Comparison of ENCODE assay signal across 8 cellular contexts in the genomic region with DNA sequence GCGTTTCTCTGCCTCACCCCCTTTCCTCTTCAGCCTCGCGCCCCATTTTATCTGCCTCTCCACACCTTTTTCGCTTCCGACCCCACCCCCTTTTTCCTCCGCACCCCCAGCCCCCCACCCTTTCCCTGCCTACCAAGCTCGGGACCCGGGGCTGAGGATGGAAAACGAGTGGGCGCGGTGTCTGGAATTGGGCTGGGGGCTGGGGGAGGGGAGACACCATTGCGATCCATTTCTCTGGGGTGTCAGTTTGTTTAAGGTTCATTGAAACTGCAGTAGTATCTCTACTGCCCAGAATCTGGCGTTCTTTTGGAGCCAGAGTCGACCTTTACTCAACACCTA. TPM values are rescaled to one million over a fixed set of nuclear protein-coding genes. Genes with fewer than 3 reads are reported as not detected.
DNase-seq lines count a peak whose midpoint lies in the region; ATAC-seq, FAIRE-seq and TF ChIP-seq lines count a peak whose summit lies in the region.

No MANE protein-coding gene starts in this region.

- H3K9me3 Mint-ChIP-seq in CD4-positive, alpha-beta memory T cell = no peaks in the 10 kb centered on the region
- peaks cover 10% of the 10 kb centered on the region for H3K9me3 Mint-ChIP-seq in neural progenitor cell

- H3K27me3 Mint-ChIP-seq in CD4-positive, alpha-beta memory T cell = no peaks in the 10 kb centered on the region
- H3K27me3 Mint-ChIP-seq in neural progenitor cell (ENCODE audit: insufficient read depth, low read depth) = peaks cover 3% of the 10 kb centered on the region

- dilution Hi-C loops in endothelial cell of umbilical vein (cut with MboI; ENCODE audit: extremely low pct_ligation_motif_present, low sequenced_read_pairs) = no loop called here

- peaks cover 0 to 14% of the 10 kb centered on the region in 2 donors for H3K36me3 Mint-ChIP-seq in CD4-positive, alpha-beta memory T cell
- H3K36me3 Mint-ChIP-seq in neural progenitor cell = peaks cover 2% of the 10 kb centered on the region

- peak overlapping the region; percentile 89 to 94 (median 92) for H3K4me3 Mint-ChIP-seq in CD4-positive, alpha-beta memory T cell
- H3K4me3 Mint-ChIP-seq in neural progenitor cell = peak overlapping the region; percentile 92

- POLR2A ChIA-PET in CD4-positive, alpha-beta memory T cell (lab: Charles Lee; ENCODE audit: partially characterized antibody) = interaction anchor here (0.8 to 1.4 kb wide), 2 partner anchors 10 to 12 kb away, joined by 3 to 6 read pairs; a partner anchor contains a TSS
- POLR2A ChIA-PET in endothelial cell of umbilical vein (lab: Charles Lee) = no interaction called here

- H3K4me3 ChIP-seq in CD4-positive, alpha-beta memory T cell (ENCODE audit: low read length in 2 of 2) = peak overlapping the region; percentile 47 to 80
- peak overlapping the region; percentile 98 for H3K4me3 ChIP-seq in OCI-LY3 (ENCODE audit: low read length)
- H3K4me3 ChIP-seq in endothelial cell of umbilical vein (replicated peaks in 1 of 3; ENCODE audit: insufficient read depth in 1 of 3, low read depth in 1 of 3, low read length in 3 of 3) = peak overlapping the region; percentile 71 to 90 (median 76)
- peak overlapping the region; percentile 66 for H3K4me3 ChIP-seq in neural progenitor cell

- peak overlapping the region; percentile 92 for H3K4me2 ChIP-seq in OCI-LY3 (ENCODE audit: low read length)
- peak overlapping the region; percentile 81 for H3K4me2 ChIP-seq in endothelial cell of umbilical vein (ENCODE audit: insufficient read depth, low read length)
- H3K4me2 ChIP-seq in neural progenitor cell = peak overlapping the region; percentile 75

- H3K9ac ChIP-seq in OCI-LY3 (ENCODE audit: low read length) = peak overlapping the region; percentile 92
- peak overlapping the region; percentile 83 for H3K9ac ChIP-seq in endothelial cell of umbilical vein (replicated peaks; ENCODE audit: extremely low read depth, insufficient read depth, low read length)
- no peak overlapping the region for H3K9ac ChIP-seq in neural progenitor cell

- H3K79me2 ChIP-seq in OCI-LY3 (ENCODE audit: low read length) (peaks cover 23% of the 10 kb centered on the region), endothelial cell of umbilical vein (ENCODE audit: control insufficient read depth, insufficient read depth, low read length) (peaks cover 10% of the 10 kb centered on the region), neural progenitor cell (ENCODE audit: low read depth) (peaks cover 48% of the 10 kb centered on the region)

- peaks cover 30 to 83% (median 51%) of the 10 kb centered on the region in 4 donors for H3K4me1 Mint-ChIP-seq in CD4-positive, alpha-beta memory T cell
- peaks cover 11% of the 10 kb centered on the region for H3K4me1 Mint-ChIP-seq in neural progenitor cell

- H3K27ac ChIP-seq in CD4-positive, alpha-beta memory T cell (ENCODE audit: low read depth, low read length) = peak overlapping the region; percentile 67
- H3K27ac ChIP-seq in OCI-LY3 (ENCODE audit: low read length) = no peak overlapping the region
- no peak overlapping the region for H3K27ac ChIP-seq in endothelial cell of umbilical vein (ENCODE audit: insufficient read depth, low read depth, low read length)
- H3K27ac ChIP-seq in neural progenitor cell = no peak overlapping the region
- no peak overlapping the region for H3K27ac ChIP-seq in foreskin keratinocyte

- peaks cover 49% of the 10 kb centered on the region for H3K4me1 ChIP-seq in CD4-positive, alpha-beta memory T cell (ENCODE audit: insufficient read depth, low read length)
- H3K4me1 ChIP-seq in OCI-LY3 (ENCODE audit: low read length) (peaks cover 14% of the 10 kb centered on the region), endothelial cell of umbilical vein (ENCODE audit: control insufficient read depth, extremely low read depth, insufficient read depth, low read length) (peaks cover 6% of the 10 kb centered on the region), neural progenitor cell (no peaks in the 10 kb centered on the region), foreskin keratinocyte (no peaks in the 10 kb centered on the region)

- H2AFZ ChIP-seq in OCI-LY3 (ENCODE audit: low read depth, low read length) (no peak overlapping the region; the same call in 1 of the 2 replicates), endothelial cell of umbilical vein (ENCODE audit: low read depth, low read length) (peak overlapping the region; percentile 80), neural progenitor cell (replicated peaks) (peak overlapping the region; percentile 57)

- DNase-seq in CD4-positive, alpha-beta memory T cell = peak in 2 of 5 donors; percentile 2 to 8
- DNase-seq in endothelial cell of umbilical vein (ENCODE audit: low read depth, low spot score) (no peak), neural progenitor cell (ENCODE audit: low spot score) (peak; percentile 20), NCI-H187 treated with DMSO at 0.1 percent for 48 hours (lab: John Stamatoyannopoulos, UW) (no peak), T1000 (lab: John Stamatoyannopoulos, UW) (no peak), foreskin keratinocyte (no peak)

- H3K9me1 ChIP-seq in endothelial cell of umbilical vein (replicated peaks; ENCODE audit: control insufficient read depth, extremely low read depth, insufficient read depth, low read length) = no peaks in the 10 kb centered on the region

- FAIRE-seq in endothelial cell of umbilical vein (lab: Jason Lieb, UNC) = no peak

- no peaks in the 10 kb centered on the region for H3K9me3 ChIP-seq in CD4-positive, alpha-beta memory T cell (ENCODE audit: control insufficient read depth in 1 of 2, low read length in 2 of 2)
- no peaks in the 10 kb centered on the region for H3K9me3 ChIP-seq in OCI-LY3 (ENCODE audit: insufficient read depth, low read length)
- H3K9me3 ChIP-seq in endothelial cell of umbilical vein (replicated peaks; ENCODE audit: control insufficient read depth, insufficient read depth, low read length) = no peaks in the 10 kb centered on the region
- no peaks in the 10 kb centered on the region for H3K9me3 ChIP-seq in neural progenitor cell (ENCODE audit: low read depth)

- no peaks in the 10 kb centered on the region for H3F3A ChIP-seq in neural progenitor cell (ENCODE audit: low read depth)

- H3K27ac Mint-ChIP-seq in CD4-positive, alpha-beta memory T cell = peak overlapping the region; percentile 87 to 93 (median 91)
- H3K27ac Mint-ChIP-seq in neural progenitor cell = no peak overlapping the region

- CTCF ChIA-PET in CD4-positive, alpha-beta memory T cell (lab: Charles Lee; ENCODE audit: partially characterized antibody) = no interaction called here
- CTCF ChIA-PET in endothelial cell of umbilical vein (lab: Charles Lee) = no interaction called here

- intact Hi-C loops in CD4-positive, alpha-beta memory T cell (cut with micrococcal nuclease) = loop anchor here (1.0 to 5.0 kb wide), 3 partner anchors 12 to 511 kb away; a partner anchor contains a TSS
- intact Hi-C loops in endothelial cell of umbilical vein (cut with micrococcal nuclease) = no loop called here

- H3K36me3 ChIP-seq in CD4-positive, alpha-beta memory T cell (ENCODE audit: insufficient read depth, low read length) = no peaks in the 10 kb centered on the region
- H3K36me3 ChIP-seq in OCI-LY3 (replicated peaks; ENCODE audit: low read depth, low read length) (no peaks in the 10 kb centered on the region), endothelial cell of umbilical vein (ENCODE audit: control insufficient read depth in 2 of 2, extremely low read depth in 1 of 2, insufficient read depth in 2 of 2, low read length in 2 of 2) (no peaks in the 10 kb centered on the region), neural progenitor cell (no peaks in the 10 kb centered on the region)

- no TSS peak for BruUV-seq in endothelial cell of umbilical vein (replicated peaks; lab: Mats Ljungman, UMichigan)

- no peaks in the 10 kb centered on the region for H3K27me3 ChIP-seq in CD4-positive, alpha-beta memory T cell (ENCODE audit: insufficient read depth, low read length)
- H3K27me3 ChIP-seq in OCI-LY3 (ENCODE audit: low read depth, low read length) (no peaks in the 10 kb centered on the region), endothelial cell of umbilical vein (ENCODE audit: control insufficient read depth in 2 of 2, insufficient read depth in 2 of 2, low read length in 2 of 2) (no peaks in the 10 kb centered on the region), neural progenitor cell (no peaks in the 10 kb centered on the region), foreskin keratinocyte (no peaks in the 10 kb centered on the region)

- TF ChIP-seq POLR2A in endothelial cell of umbilical vein (IDR thresholded peaks at IDR 0.05; ENCODE audit: low read depth, low read length) = no peak

- H4K20me1 ChIP-seq in OCI-LY3 (ENCODE audit: insufficient read depth, low read length) (no peaks in the 10 kb centered on the region), endothelial cell of umbilical vein (replicated peaks; ENCODE audit: control insufficient read depth, extremely low read depth, insufficient read depth, low read length) (no peaks in the 10 kb centered on the region), neural progenitor cell (ENCODE audit: low read depth) (no peaks in the 10 kb centered on the region)

- no peak for ATAC-seq in HG03520 (IDR thresholded peaks at IDR 0.05; ENCODE audit: unreplicated experiment)
- no peak for ATAC-seq in foreskin keratinocyte

- no peak for TF ChIP-seq CTCF in OCI-LY3 (IDR thresholded peaks at IDR 0.05; ENCODE audit: low read depth, low read length)
- TF ChIP-seq CTCF in endothelial cell of umbilical vein (IDR thresholded peaks at IDR 0.05; ENCODE audit: extremely low read depth in 1 of 2, insufficient read depth in 1 of 2, low read depth in 1 of 2, low read length in 2 of 2) = no peak
- no peak for TF ChIP-seq CTCF in neural progenitor cell (IDR thresholded peaks at IDR 0.05)
- no peak for TF ChIP-seq CTCF in foreskin keratinocyte (conservative IDR thresholded peaks at IDR 0.05)

RNA-seq across cellular contexts. Expression of a gene that starts 0.7 kb away (rescaled TPM):
- 10 to 100 TPM; 20.5 to 24.3 TPM for total RNA-seq in CD4-positive, alpha-beta memory T cell
- polyA plus RNA-seq in CD4-positive, alpha-beta memory T cell = 10 to 100 TPM; 20.7 to 30.1 TPM
- total RNA-seq in endothelial cell of umbilical vein = 14.7 and 15.5 TPM in 2 replicates
- polyA plus RNA-seq in endothelial cell of umbilical vein = 6.9 and 8.1 TPM in 2 replicates
- polyA plus RNA-seq in endothelial cell of umbilical vein (2011; cell fraction: cytosol; rRNA removed) = 6.5 and 6.8 TPM in 2 replicates
- 8.3 and 10.2 TPM in 2 replicates for polyA plus RNA-seq in endothelial cell of umbilical vein (2011; cell fraction: nucleus; rRNA removed)
- polyA plus RNA-seq in endothelial cell of umbilical vein (2012) = 9.2 and 10.1 TPM in 2 replicates
- polyA minus RNA-seq in endothelial cell of umbilical vein = 20.7 and 25.3 TPM in 2 replicates
- 11.7 TPM for polyA minus RNA-seq in endothelial cell of umbilical vein (2011; cell fraction: cytosol; rRNA and poly(A)+ RNA removed)
- 7.5 and 13.8 TPM in 2 replicates for polyA minus RNA-seq in endothelial cell of umbilical vein (2011; cell fraction: nucleus; rRNA and poly(A)+ RNA removed)
- total RNA-seq in neural progenitor cell (ENCODE audit: low replicate concordance) = 23.5 and 24.2 TPM in 2 replicates
- total RNA-seq in foreskin keratinocyte = 15.3 and 17.0 TPM in 2 replicates
- polyA plus RNA-seq in foreskin keratinocyte = 5.6 and 7.1 TPM in 2 replicates

RNA-seq across cellular contexts. Expression of a gene that starts 12.2 kb away (rescaled TPM):
- total RNA-seq in CD4-positive, alpha-beta memory T cell = 10 to 100 TPM; 28.5 to 29.0 TPM
- 10 to 100 TPM in 1 of 2 donors, 1 to 10 TPM in 1; 9.1 to 13.7 TPM for polyA plus RNA-seq in CD4-positive, alpha-beta memory T cell
- 18.8 and 19.9 TPM in 2 replicates for total RNA-seq in endothelial cell of umbilical vein
- 9.1 and 10.4 TPM in 2 replicates for polyA plus RNA-seq in endothelial cell of umbilical vein
- 9.6 and 10.4 TPM in 2 replicates for polyA plus RNA-seq in endothelial cell of umbilical vein (2011; cell fraction: cytosol; rRNA removed)
- polyA plus RNA-seq in endothelial cell of umbilical vein (2011; cell fraction: nucleus; rRNA removed) = 3.8 and 5.6 TPM in 2 replicates
- 12.5 and 15.4 TPM in 2 replicates for polyA plus RNA-seq in endothelial cell of umbilical vein (2012)
- polyA minus RNA-seq in endothelial cell of umbilical vein = 12.4 and 17.5 TPM in 2 replicates
- 13.9 TPM for polyA minus RNA-seq in endothelial cell of umbilical vein (2011; cell fraction: cytosol; rRNA and poly(A)+ RNA removed)
- polyA minus RNA-seq in endothelial cell of umbilical vein (2011; cell fraction: nucleus; rRNA and poly(A)+ RNA removed) = 7.3 and 9.6 TPM in 2 replicates
- total RNA-seq in neural progenitor cell (ENCODE audit: low replicate concordance) = 22.1 and 26.0 TPM in 2 replicates
- 23.5 and 23.8 TPM in 2 replicates for total RNA-seq in foreskin keratinocyte
- polyA plus RNA-seq in foreskin keratinocyte = 9.9 and 11.7 TPM in 2 replicates
